Comparison of ENCODE assay signal across 8 cellular contexts in the genomic region with DNA sequence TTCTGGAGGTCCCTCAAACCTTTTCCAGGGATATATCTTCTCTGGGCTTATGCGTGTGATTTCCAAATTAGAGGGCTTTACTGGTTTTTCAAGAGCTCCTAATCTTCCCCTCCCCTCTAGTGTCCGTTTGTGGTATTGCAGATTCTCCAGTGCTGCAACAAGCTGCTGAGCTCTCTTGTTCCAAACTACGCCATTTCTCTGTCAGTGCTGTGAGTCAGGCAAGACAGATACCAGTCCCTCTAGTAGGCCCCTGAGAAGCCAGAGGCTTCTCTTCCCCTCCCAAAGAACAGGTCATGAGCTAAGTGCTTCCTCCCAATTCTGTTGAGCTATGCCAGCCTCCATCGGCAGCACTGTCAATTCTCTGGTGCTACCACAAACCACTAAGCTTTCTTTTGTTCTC.
A peak's percentile ranks its signal among the peaks of the same experiment; 100 is the strongest.
DNase-seq lines count a peak whose midpoint lies in the region; ATAC-seq lines count a peak whose summit lies in the region.

No MANE protein-coding gene starts in this region.

- no peaks in the 10 kb centered on the region for H3K9me3 ChIP-seq in SK-N-MC (ENCODE audit: low read depth, low read length)

- no peak overlapping the region for H3K9ac ChIP-seq in SK-N-MC (ENCODE audit: insufficient read length)

- no peak overlapping the region for H3K4me3 ChIP-seq in Jurkat, Clone E6-1 (ENCODE audit: low read length)
- H3K4me3 ChIP-seq in SK-N-MC = no peak overlapping the region

- peak; percentile 92 for DNase-seq in Daoy (ENCODE audit: low read depth)
- peak; percentile 84 for DNase-seq in Jurkat, Clone E6-1 (ENCODE audit: low read depth, low spot score)
- DNase-seq in SK-N-MC (ENCODE audit: low read depth, low spot score) = peak; percentile 72
- DNase-seq in amniotic epithelial cell (ENCODE audit: low read depth) = peak; percentile 97
- DNase-seq in iPS-NIHi7 (ENCODE audit: extremely low spot score) = peak; percentile 79
- peak; percentile 75 for DNase-seq in stimulated activated CD4-positive, alpha-beta T cell treated with anti-CD3 and anti-CD28 coated beads, Interleukin-4, amount 100 ng/mL, for 24 hours
- DNase-seq in cerebellum (ENCODE audit: low spot score) = no peak

- H3K36me3 ChIP-seq in SK-N-MC (ENCODE audit: insufficient read depth, low read length) = peaks cover 25% of the 10 kb centered on the region

- no peak for ATAC-seq in HG02588 (IDR thresholded peaks at IDR 0.05; ENCODE audit: unreplicated experiment)

- H3K27ac ChIP-seq in SK-N-MC = no peak overlapping the region
